ENCODE assay signal across 13 cellular contexts in the genomic region with DNA sequence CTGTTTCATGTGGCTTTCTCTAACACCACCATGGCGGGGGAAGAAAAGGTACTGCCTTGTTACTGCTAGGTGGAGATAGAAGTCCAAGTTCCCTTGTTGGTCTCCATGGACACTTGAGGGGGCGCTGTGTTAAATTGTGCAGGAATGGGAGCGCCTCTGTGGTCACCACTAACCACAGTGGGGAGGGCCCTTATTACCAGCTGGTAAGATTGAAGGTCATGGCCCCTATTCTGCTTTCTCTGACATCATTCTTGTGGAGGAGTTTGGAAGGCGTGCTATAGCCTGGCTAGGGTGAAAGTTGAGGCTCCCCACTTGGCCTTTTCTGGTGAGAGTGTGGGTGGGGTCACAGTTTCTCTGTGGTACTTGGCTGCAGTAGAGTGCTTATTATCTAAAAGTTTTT. TPM values are rescaled to one million over a fixed set of nuclear protein-coding genes. Genes with fewer than 3 reads are reported as not detected.
DNase-seq lines count a peak whose midpoint lies in the region; ATAC-seq and TF ChIP-seq lines count a peak whose summit lies in the region.
"Had no signal": no experiment of that assay in that cellular context is flagged by ENCODE, and none has a peak within 500 bp of the region (broad histone marks: within the 10 kb centered on the region; RNA-seq: fewer than 3 reads in every experiment).

No MANE protein-coding gene starts in this region.

- H3K36me3 ChIP-seq in DOHH2 (ENCODE audit: control insufficient read depth, low read length) = no peaks in the 10 kb centered on the region
- H3K36me3 ChIP-seq in endodermal cell (ENCODE audit: control insufficient read depth, insufficient read depth, low read length) = no peaks in the 10 kb centered on the region
- no peaks in the 10 kb centered on the region for H3K36me3 ChIP-seq in HAP-1 (replicated peaks)
- H3K36me3 ChIP-seq: gastroesophageal sphincter had no signal

- in situ Hi-C loops in HAP-1 (cut with MboI; ENCODE audit: low sequenced_read_pairs) = no loop called here

- TF ChIP-seq CTCF in DOHH2 (IDR thresholded peaks at IDR 0.05; ENCODE audit: low read depth, low read length, poor library complexity, severe bottlenecking) (peak; percentile 29), endodermal cell (conservative IDR thresholded peaks at IDR 0.05) (peak; percentile 65)

- H3K4me3 ChIP-seq in DOHH2 (ENCODE audit: low read length) = no peak overlapping the region
- H3K4me3 ChIP-seq in endodermal cell (ENCODE audit: low read length) = no peak overlapping the region
- H3K4me3 ChIP-seq in HAP-1 = no peak overlapping the region
- H3K4me3 ChIP-seq: gastroesophageal sphincter had no signal

- no peak overlapping the region for H3K9ac ChIP-seq in endodermal cell (ENCODE audit: extremely low read depth, low read length, poor library complexity, severe bottlenecking)

- H3K9me2 ChIP-seq in DOHH2 (replicated peaks; ENCODE audit: control insufficient read depth, low read length) = no peaks in the 10 kb centered on the region

- H4K20me1 ChIP-seq in DOHH2 (ENCODE audit: control insufficient read depth, insufficient read depth, low read depth, low read length) = no peaks in the 10 kb centered on the region

- no peaks in the 10 kb centered on the region for H3F3A ChIP-seq in DOHH2 (ENCODE audit: control insufficient read depth, insufficient read depth)

- no peaks in the 10 kb centered on the region for H3K9me3 ChIP-seq in DOHH2 (ENCODE audit: control insufficient read depth, insufficient read depth, low read length)
- H3K9me3 ChIP-seq in endodermal cell (ENCODE audit: control insufficient read depth, low read length) = no peaks in the 10 kb centered on the region
- no peaks in the 10 kb centered on the region for H3K9me3 ChIP-seq in HAP-1
- H3K9me3 ChIP-seq: gastroesophageal sphincter had no signal

- no peak overlapping the region for H3K27ac ChIP-seq in DOHH2 (ENCODE audit: low read depth, low read length)
- H3K27ac ChIP-seq in endodermal cell (ENCODE audit: low read depth, low read length) = no peak overlapping the region
- H3K27ac ChIP-seq: gastroesophageal sphincter had no signal

- no peaks in the 10 kb centered on the region for H3K36me3 Mint-ChIP-seq in endodermal cell (ENCODE audit: low read depth)
- H3K36me3 Mint-ChIP-seq in natural killer cell treated with Interleukin-12 subunit alpha and Interleukin-12 subunit beta and Interleukin-15 and Interleukin-18, amount 100 ng/mL, for 72 hours = no peaks in the 10 kb centered on the region

- WGBS in endodermal cell (ENCODE audit: insufficient coverage in 1 of 2, insufficient read length in 1 of 2), 2 experiments = 77 to 93% methylated on average over 2 to 4 of the region's 4 CpGs

- no peak overlapping the region for H3K4me2 ChIP-seq in DOHH2 (ENCODE audit: low read length)

- peaks cover 51% of the 10 kb centered on the region for H3K27me3 Mint-ChIP-seq in endodermal cell (ENCODE audit: insufficient read depth)
- H3K27me3 Mint-ChIP-seq in natural killer cell treated with Interleukin-12 subunit alpha and Interleukin-12 subunit beta and Interleukin-15 and Interleukin-18, amount 100 ng/mL, for 72 hours = peaks cover 56 to 64% of the 10 kb centered on the region in 2 donors

- H3K4me1 ChIP-seq in DOHH2 (ENCODE audit: control insufficient read depth, low read length) (no peaks in the 10 kb centered on the region), endodermal cell (ENCODE audit: control insufficient read depth, insufficient read depth, low read length) (no peaks in the 10 kb centered on the region), HAP-1 (no peaks in the 10 kb centered on the region)
- H3K4me1 ChIP-seq: gastroesophageal sphincter had no signal

- peak; percentile 66 for ATAC-seq in GM19452 (IDR thresholded peaks at IDR 0.05; ENCODE audit: unreplicated experiment)
- peak; percentile 74 for ATAC-seq in HG03457 (IDR thresholded peaks at IDR 0.05; ENCODE audit: unreplicated experiment)
- ATAC-seq in natural killer cell treated with Interleukin-12 subunit alpha and Interleukin-12 subunit beta and Interleukin-15 and Interleukin-18, amount 100 ng/mL, for 72 hours = no peak
- ATAC-seq: gastroesophageal sphincter had no signal

- H3K79me2 ChIP-seq in DOHH2 (ENCODE audit: control insufficient read depth, low read length) = no peaks in the 10 kb centered on the region

- H3K4me3 Mint-ChIP-seq in endodermal cell = no peak overlapping the region
- no peak overlapping the region for H3K4me3 Mint-ChIP-seq in natural killer cell treated with Interleukin-12 subunit alpha and Interleukin-12 subunit beta and Interleukin-15 and Interleukin-18, amount 100 ng/mL, for 72 hours
- H3K4me3 Mint-ChIP-seq: activated B cell treated with CpG ODN at 0.5 μM for 24 hours; CD4-positive, alpha-beta T cell had no signal

- H3K9me3 Mint-ChIP-seq in endodermal cell = no peaks in the 10 kb centered on the region
- H3K9me3 Mint-ChIP-seq in natural killer cell treated with Interleukin-12 subunit alpha and Interleukin-12 subunit beta and Interleukin-15 and Interleukin-18, amount 100 ng/mL, for 72 hours = no peaks in the 10 kb centered on the region
- H3K9me3 Mint-ChIP-seq: CD4-positive, alpha-beta T cell had no signal

- H3K27me3 ChIP-seq in DOHH2 (ENCODE audit: control insufficient read depth, low read length) (peaks cover 38% of the 10 kb centered on the region), endodermal cell (ENCODE audit: control insufficient read depth, insufficient read depth, low read length, poor library complexity, severe bottlenecking) (peaks cover 35% of the 10 kb centered on the region), HAP-1 (ENCODE audit: low read depth) (0 out of 2 replicates have a peak, but pooled peaks cover 4% of the 10 kb centered on the region)
- H3K27me3 ChIP-seq: gastroesophageal sphincter had no signal

- H3K4me1 Mint-ChIP-seq in endodermal cell = no peaks in the 10 kb centered on the region
- peaks cover 4 to 15% of the 10 kb centered on the region in 2 donors for H3K4me1 Mint-ChIP-seq in natural killer cell treated with Interleukin-12 subunit alpha and Interleukin-12 subunit beta and Interleukin-15 and Interleukin-18, amount 100 ng/mL, for 72 hours (ENCODE audit: low read depth in 2 of 2)
- H3K4me1 Mint-ChIP-seq: activated B cell treated with CpG ODN at 0.5 μM for 24 hours had no signal

- H3K27ac Mint-ChIP-seq in endodermal cell = no peak overlapping the region
- H3K27ac Mint-ChIP-seq in natural killer cell treated with Interleukin-12 subunit alpha and Interleukin-12 subunit beta and Interleukin-15 and Interleukin-18, amount 100 ng/mL, for 72 hours = no peak overlapping the region
- H3K27ac Mint-ChIP-seq: activated B cell treated with CpG ODN at 0.5 μM for 24 hours; CD4-positive, alpha-beta T cell had no signal

- DNase-seq in endodermal cell (peak; percentile 67), NCI-H2196 (lab: John Stamatoyannopoulos, UW; ENCODE audit: unreplicated experiment) (no peak), dedifferentiated amniotic fluid mesenchymal stem cell (ENCODE audit: extremely low spot score) (no peak), HAP-1 (ENCODE audit: low spot score in 2 of 2) (no peak)
- DNase-seq in natural killer cell treated with Interleukin-12 subunit alpha and Interleukin-12 subunit beta and Interleukin-15 and Interleukin-18, amount 100 ng/mL, for 72 hours (ENCODE audit: low spot score) = no peak
- DNase-seq: activated B cell treated with CpG ODN at 0.5 μM for 24 hours; anterior cingulate cortex; CD4-positive, alpha-beta T cell; NCI-H82 had no signal

RNA-seq across cellular contexts. Expression of gene MXI1, which starts 14.9 kb away (rescaled TPM):
- 10 to 100 TPM; 31.3 to 55.4 TPM for total RNA-seq in endodermal cell
- polyA plus RNA-seq in endodermal cell (2013, experiment 1 of 2) = 38.6 TPM
- polyA plus RNA-seq in endodermal cell (2013, experiment 2 of 2) = 30.7 TPM
- total RNA-seq in natural killer cell treated with Interleukin-12 subunit alpha and Interleukin-12 subunit beta and Interleukin-15 and Interleukin-18, amount 100 ng/mL, for 72 hours = 1 to 10 TPM; 6.4 to 7.3 TPM

Comparison
In these comparisons a context has a peak if more than half of its experiments do, and no peak if none do; other contexts are left out.
1. ATAC-seq: peak in GM19452 (single experiment) and HG03457 (single experiment); none in natural killer cell treated with Interleukin-12 subunit alpha and Interleukin-12 subunit beta and Interleukin-15 and Interleukin-18, amount 100 ng/mL, for 72 hours (0 of 2).